ENCODE assay signal across 1 cellular context in the genomic region with DNA sequence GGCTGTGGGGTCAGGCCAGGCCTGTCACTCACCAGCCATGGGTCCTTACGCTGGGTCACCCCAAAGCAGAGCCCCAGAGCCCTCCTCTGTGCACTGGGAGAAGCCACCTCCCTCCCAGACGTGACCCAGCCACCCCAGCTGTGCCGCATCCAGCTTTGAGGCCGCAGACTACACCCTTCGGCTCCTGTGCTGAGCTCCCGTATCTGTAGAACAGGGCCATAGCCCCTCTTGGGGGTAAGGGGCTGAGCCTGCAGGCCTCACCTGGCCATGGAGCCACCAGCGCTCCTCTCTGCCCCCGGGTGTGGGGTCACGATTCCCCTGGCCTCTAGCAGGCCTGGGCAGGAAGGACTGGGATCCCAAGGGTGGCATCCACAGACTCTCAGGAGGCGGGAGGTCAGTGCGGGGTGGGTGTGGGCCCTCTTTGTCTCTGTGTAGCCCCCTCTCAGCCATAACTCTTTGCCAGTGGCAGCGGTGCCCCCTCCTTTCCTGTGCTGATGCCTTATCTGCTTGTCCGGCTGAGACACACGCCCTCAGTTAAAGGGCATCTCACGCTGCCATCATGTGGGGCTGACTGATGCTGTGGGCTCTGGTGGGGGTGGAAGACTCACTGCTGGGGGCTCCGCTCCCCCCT.
TF ChIP-seq lines count a peak whose summit lies in the region.

No MANE protein-coding gene starts in this region.

TF ChIP-seq in SK-N-SH treated with all-trans-retinoic acid at 6 μM for 48 hours, 23 proteins besides CTCF, POLR2A, EP300 and RAD21 (continued from another document):
- TF ChIP-seq TSHZ2 (CRISPR knock-in tag; IDR thresholded peaks at IDR 0.05), result no peak
- no peak for TF ChIP-seq TOX (CRISPR knock-in tag; IDR thresholded peaks at IDR 0.05; ENCODE audit: borderline replicate concordance)
- no peak for TF ChIP-seq ZNF70 (CRISPR knock-in tag; IDR thresholded peaks at IDR 0.05)
- TF ChIP-seq TCF4 (CRISPR knock-in tag; IDR thresholded peaks at IDR 0.05; ENCODE audit: borderline replicate concordance), result no peak
- no peak for TF ChIP-seq POU6F1 (CRISPR knock-in tag; IDR thresholded peaks at IDR 0.05; ENCODE audit: borderline replicate concordance, low read depth)
- no peak for TF ChIP-seq CSRNP3 (CRISPR knock-in tag; IDR thresholded peaks at IDR 0.05)
- no peak for TF ChIP-seq GLIS3 (CRISPR knock-in tag; IDR thresholded peaks at IDR 0.05)
- no peak for TF ChIP-seq ZNF565 (CRISPR knock-in tag; conservative IDR thresholded peaks at IDR 0.05; ENCODE audit: low read depth)
- no peak for TF ChIP-seq SNAI2 (CRISPR knock-in tag; IDR thresholded peaks at IDR 0.05)
- TF ChIP-seq CREB5 (CRISPR knock-in tag; IDR thresholded peaks at IDR 0.05; ENCODE audit: low read depth), result no peak
- TF ChIP-seq OSR1 (CRISPR knock-in tag; IDR thresholded peaks at IDR 0.05), result no peak
- TF ChIP-seq BACH2 (CRISPR knock-in tag; IDR thresholded peaks at IDR 0.05; ENCODE audit: borderline replicate concordance), result no peak
- TF ChIP-seq RARB (CRISPR knock-in tag; IDR thresholded peaks at IDR 0.05), result no peak
- no peak for TF ChIP-seq ZFP3 (CRISPR knock-in tag; IDR thresholded peaks at IDR 0.05)
- TF ChIP-seq, protein P1, sequence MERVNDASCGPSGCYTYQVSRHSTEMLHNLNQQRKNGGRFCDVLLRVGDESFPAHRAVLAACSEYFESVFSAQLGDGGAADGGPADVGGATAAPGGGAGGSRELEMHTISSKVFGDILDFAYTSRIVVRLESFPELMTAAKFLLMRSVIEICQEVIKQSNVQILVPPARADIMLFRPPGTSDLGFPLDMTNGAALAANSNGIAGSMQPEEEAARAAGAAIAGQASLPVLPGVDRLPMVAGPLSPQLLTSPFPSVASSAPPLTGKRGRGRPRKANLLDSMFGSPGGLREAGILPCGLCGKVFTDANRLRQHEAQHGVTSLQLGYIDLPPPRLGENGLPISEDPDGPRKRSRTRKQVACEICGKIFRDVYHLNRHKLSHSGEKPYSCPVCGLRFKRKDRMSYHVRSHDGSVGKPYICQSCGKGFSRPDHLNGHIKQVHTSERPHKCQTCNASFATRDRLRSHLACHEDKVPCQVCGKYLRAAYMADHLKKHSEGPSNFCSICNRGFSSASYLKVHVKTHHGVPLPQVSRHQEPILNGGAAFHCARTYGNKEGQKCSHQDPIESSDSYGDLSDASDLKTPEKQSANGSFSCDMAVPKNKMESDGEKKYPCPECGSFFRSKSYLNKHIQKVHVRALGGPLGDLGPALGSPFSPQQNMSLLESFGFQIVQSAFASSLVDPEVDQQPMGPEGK (CRISPR knock-in tag; IDR thresholded peaks at IDR 0.05; ENCODE audit: borderline replicate concordance), result no peak
- TF ChIP-seq PPARA (CRISPR knock-in tag; IDR thresholded peaks at IDR 0.05; ENCODE audit: borderline replicate concordance), result no peak
- no peak for TF ChIP-seq ESRRG (CRISPR knock-in tag; IDR thresholded peaks at IDR 0.05)
- TF ChIP-seq ZNF8 (CRISPR knock-in tag; IDR thresholded peaks at IDR 0.05), result no peak
